24 cellular contexts compared by ENCODE assay signal in the genomic region with DNA sequence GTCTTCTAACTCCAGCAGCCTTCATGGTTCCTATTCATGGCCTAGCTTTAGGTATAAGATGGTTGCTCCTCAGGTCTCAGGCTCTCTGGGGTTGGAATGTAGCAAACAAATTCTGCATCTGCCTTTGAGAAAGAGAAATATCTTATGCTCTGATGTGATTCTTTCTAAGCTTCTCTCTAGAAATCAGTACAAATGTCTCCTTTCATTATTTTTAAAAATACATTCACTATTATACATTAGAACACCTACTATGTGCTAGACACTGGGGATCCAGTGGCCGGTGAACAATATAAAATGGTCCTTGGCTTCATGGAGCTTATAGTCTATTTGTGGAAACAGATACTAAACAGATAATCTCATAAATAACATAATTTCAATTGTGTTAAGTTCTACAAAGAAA.
"Had no signal": no experiment of that assay in that cellular context is flagged by ENCODE, and none has a peak within 500 bp of the region (broad histone marks: within the 10 kb centered on the region; RNA-seq: fewer than 3 reads in every experiment).

No MANE protein-coding gene starts in this region.

- DNase-seq: activated B cell treated with CpG ODN at 0.5 μM for 24 hours; activated CD4-positive, alpha-beta memory T cell treated with anti-CD3 and anti-CD28 coated beads for 36 hours; activated CD4-positive, alpha-beta T cell treated with anti-CD3 and anti-CD28 coated beads for 4 hours; activated effector memory CD4-positive, alpha-beta T cell treated with anti-CD3 and anti-CD28 coated beads, Interleukin-2, amount 50 U/mL, for 16 hours; activated T-cell treated with anti-CD3 and anti-CD28 coated beads, Interleukin-2, amount 50 U/mL, for 4 hours; amygdala; body of pancreas; caudate nucleus; dorsolateral prefrontal cortex; erythroblast; foreskin melanocyte; left lung; mammary epithelial cell; naive B cell; nucleus accumbens; retina; SK-N-SH; spleen; stimulated activated CD4-positive, alpha-beta T cell treated with anti-CD3 and anti-CD28 coated beads, Interleukin-4, amount 100 ng/mL, for 4 hours; stimulated activated naive CD4-positive, alpha-beta T cell; T-helper 1 cell; T-helper 9 cell had no signal

- H3K27me3 ChIP-seq: body of pancreas, dorsolateral prefrontal cortex, left lung, spleen had no signal

- H3K4me1 Mint-ChIP-seq: activated B cell treated with CpG ODN at 0.5 μM for 24 hours had no signal

- H3K4me3 ChIP-seq: body of pancreas, dorsolateral prefrontal cortex, left lung, spleen had no signal

- H3K27me3 Mint-ChIP-seq: activated B cell treated with CpG ODN at 0.5 μM for 24 hours; activated CD4-positive, alpha-beta memory T cell treated with anti-CD3 and anti-CD28 coated beads for 36 hours; naive B cell had no signal

- H3K4me1 ChIP-seq: body of pancreas, left lung, spleen had no signal

- H3K9me3 Mint-ChIP-seq: activated B cell treated with CpG ODN at 0.5 μM for 24 hours; activated CD4-positive, alpha-beta memory T cell treated with anti-CD3 and anti-CD28 coated beads for 36 hours; activated naive CD4-positive, alpha-beta T cell treated with anti-CD3 and anti-CD28 coated beads, Interleukin-2, amount 50 U/mL, for 72 hours; activated T-cell treated with anti-CD3 and anti-CD28 coated beads, Interleukin-2, amount 50 U/mL, for 4 hours; naive B cell had no signal

- H3K9me3 ChIP-seq: body of pancreas, left lung, SK-N-SH, spleen had no signal

- H3K9me2 ChIP-seq: SK-N-SH had no signal

- H3K27ac ChIP-seq: body of pancreas, left lung had no signal

- FAIRE-seq: colon had no signal

- H3K4me2 ChIP-seq: SK-N-SH had no signal

- H3K4me3 Mint-ChIP-seq: activated B cell treated with CpG ODN at 0.5 μM for 24 hours; activated CD4-positive, alpha-beta memory T cell treated with anti-CD3 and anti-CD28 coated beads for 36 hours; activated T-cell treated with anti-CD3 and anti-CD28 coated beads, Interleukin-2, amount 50 U/mL, for 4 hours; naive B cell had no signal

- H3K9ac ChIP-seq: SK-N-SH had no signal

- H3K27ac Mint-ChIP-seq: activated B cell treated with CpG ODN at 0.5 μM for 24 hours; activated CD4-positive, alpha-beta memory T cell treated with anti-CD3 and anti-CD28 coated beads for 36 hours had no signal
